ENCODE assay signal across 18 cellular contexts in the genomic region with DNA sequence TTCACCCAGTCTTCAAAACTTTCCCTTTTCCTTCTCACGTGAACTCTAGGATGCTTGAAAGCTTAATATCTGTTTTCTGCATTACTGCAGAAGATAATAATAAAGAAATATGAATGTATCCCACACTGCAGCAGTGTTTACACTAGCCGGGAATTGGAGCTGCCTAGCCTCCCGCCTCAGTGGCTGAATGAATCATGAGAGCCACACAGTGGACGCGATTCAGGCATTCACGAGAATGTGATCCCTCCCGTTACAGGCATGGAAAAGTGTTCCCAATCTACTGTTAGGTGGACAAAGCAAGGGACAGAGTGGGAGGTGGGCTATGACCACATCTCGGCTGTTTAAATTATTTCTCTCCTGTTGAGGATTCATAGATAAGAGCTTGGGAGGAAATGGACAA.
DNase-seq lines count a peak whose midpoint lies in the region; ATAC-seq and TF ChIP-seq lines count a peak whose summit lies in the region.
"Had no signal": no experiment of that assay in that cellular context is flagged by ENCODE, and none has a peak within 500 bp of the region (broad histone marks: within the 10 kb centered on the region; RNA-seq: fewer than 3 reads in every experiment).

No MANE protein-coding gene starts in this region.

- no peak for ATAC-seq in HG03442 (IDR thresholded peaks at IDR 0.05; ENCODE audit: unreplicated experiment)
- ATAC-seq: activated CD4-positive, alpha-beta T cell treated with anti-CD3 and anti-CD28 coated beads for 36 hours; body of pancreas had no signal

- no peak overlapping the region for H3K4me3 Mint-ChIP-seq in activated T-cell treated with anti-CD3 and anti-CD28 coated beads, Interleukin-2, amount 50 U/mL, for 24 hours
- H3K4me3 Mint-ChIP-seq: activated CD4-positive, alpha-beta T cell treated with anti-CD3 and anti-CD28 coated beads for 36 hours; activated T-helper 1 cell treated with anti-CD3 and anti-CD28 coated beads, Interleukin-12 subunit alpha, Interleukin-12 subunit beta, Interleukin-2, Interleukin-4 antibody, amounts not matched to agents 30 ng/mL and 10 ng/mL and 1 ng/mL, durations not matched to agents 14 hours and 24 hours and 36 hours; T-helper 2 cell treated with Interferon-gamma antibody and Interleukin-4, amounts not matched to agents 5 μg/mL and 100 μg/mL, for 36 hours had no signal

- H3K27ac Mint-ChIP-seq in activated T-cell treated with anti-CD3 and anti-CD28 coated beads, Interleukin-2, amount 50 U/mL, for 24 hours, result no peak overlapping the region
- H3K27ac Mint-ChIP-seq: activated CD4-positive, alpha-beta T cell treated with anti-CD3 and anti-CD28 coated beads for 36 hours; activated T-helper 1 cell treated with anti-CD3 and anti-CD28 coated beads, Interleukin-12 subunit alpha, Interleukin-12 subunit beta, Interleukin-2, Interleukin-4 antibody, amounts not matched to agents 30 ng/mL and 10 ng/mL and 1 ng/mL, durations not matched to agents 14 hours and 24 hours and 36 hours; T-helper 2 cell treated with Interferon-gamma antibody and Interleukin-4, amounts not matched to agents 5 μg/mL and 100 μg/mL, for 36 hours had no signal

- peaks cover 4% of the 10 kb centered on the region for H3K4me1 Mint-ChIP-seq in activated T-cell treated with anti-CD3 and anti-CD28 coated beads, Interleukin-2, amount 50 U/mL, for 24 hours (ENCODE audit: low read depth)

- H3K4me3 ChIP-seq in fibroblast of the aortic adventitia (ENCODE audit: low read depth, low read length), result no peak overlapping the region
- H3K4me3 ChIP-seq: body of pancreas, lung, ovary, thoracic aorta had no signal

- no peaks in the 10 kb centered on the region for H3K36me3 Mint-ChIP-seq in activated T-cell treated with anti-CD3 and anti-CD28 coated beads, Interleukin-2, amount 50 U/mL, for 24 hours (ENCODE audit: low read depth)

- no peaks in the 10 kb centered on the region for H3K27me3 Mint-ChIP-seq in activated T-cell treated with anti-CD3 and anti-CD28 coated beads, Interleukin-2, amount 50 U/mL, for 24 hours

- peak; percentile 39 for TF ChIP-seq CTCF in fibroblast of the aortic adventitia (IDR thresholded peaks at IDR 0.05; ENCODE audit: insufficient read depth, low read length)

- no peaks in the 10 kb centered on the region for H3K9me3 Mint-ChIP-seq in activated T-cell treated with anti-CD3 and anti-CD28 coated beads, Interleukin-2, amount 50 U/mL, for 24 hours
- H3K9me3 Mint-ChIP-seq: activated T-helper 1 cell treated with anti-CD3 and anti-CD28 coated beads, Interleukin-12 subunit alpha, Interleukin-12 subunit beta, Interleukin-2, Interleukin-4 antibody, amounts not matched to agents 30 ng/mL and 10 ng/mL and 1 ng/mL, durations not matched to agents 14 hours and 24 hours and 36 hours; T-helper 2 cell treated with Interferon-gamma antibody and Interleukin-4, amounts not matched to agents 5 μg/mL and 100 μg/mL, for 36 hours had no signal

- DNase-seq in AG08395 (ENCODE audit: low spot score) (peak; percentile 35), amniotic epithelial cell (ENCODE audit: low read depth) (peak; percentile 77), fibroblast of the aortic adventitia (ENCODE audit: low read depth) (peak; percentile 59), myocyte (ENCODE audit: low read depth) (peak; percentile 29), HuH-7 (ENCODE audit: low spot score) (no peak)
- DNase-seq in activated T-cell treated with anti-CD3 and anti-CD28 coated beads, Interleukin-2, amount 50 U/mL, for 24 hours, result no peak
- DNase-seq in activated CD4-positive, alpha-beta T cell treated with anti-CD3 and anti-CD28 coated beads, Interleukin-2, amount 50 U/mL, for 4 hours, result no peak
- DNase-seq: activated CD4-positive, alpha-beta T cell treated with anti-CD3 and anti-CD28 coated beads for 36 hours; NCI-H2029 treated with DMSO at 0.1 percent for 48 hours; NCI-H774; stimulated activated CD4-positive, alpha-beta T cell treated with anti-CD3 and anti-CD28 coated beads, Interleukin-12 subunit alpha, Interleukin-12 subunit beta, amount 100 ng/mL, for 4 hours had no signal

Comparison
In these comparisons a context has a peak if more than half of its experiments do, and no peak if none do; other contexts are left out.
1. DNase-seq: peak in AG08395 (single experiment), amniotic epithelial cell (single experiment), fibroblast of the aortic adventitia (single experiment) and myocyte (single experiment); none in activated T-cell treated with anti-CD3 and anti-CD28 coated beads, Interleukin-2, amount 50 U/mL, for 24 hours (single experiment), activated CD4-positive, alpha-beta T cell treated with anti-CD3 and anti-CD28 coated beads, Interleukin-2, amount 50 U/mL, for 4 hours (0 of 2) and HuH-7 (single experiment).